In genomic region chr7:36638586-36639265, GRCh38 we compare ENCODE assay signal across 23 cellular contexts.
DNase-seq lines count a peak whose midpoint lies in the region; ATAC-seq and TF ChIP-seq lines count a peak whose summit lies in the region.
"Had no signal": no experiment of that assay in that cellular context is flagged by ENCODE, and none has a peak within 500 bp of the region (broad histone marks: within the 10 kb centered on the region; RNA-seq: fewer than 3 reads in every experiment).

No MANE protein-coding gene starts in this region.

- peak; percentile 26 for DNase-seq in activated T-cell treated with anti-CD3 and anti-CD28 coated beads, Interleukin-2, amount 50 U/mL, for 1 hour
- DNase-seq in activated T-cell treated with anti-CD3 and anti-CD28 coated beads, Interleukin-2, amount 50 U/mL, for 48 hours = no peak
- DNase-seq in H9 = no peak
- no peak for DNase-seq in activated naive CD4-positive, alpha-beta T cell treated with anti-CD3 and anti-CD28 coated beads, Interleukin-2, amount 50 U/mL, for 72 hours (ENCODE audit: low spot score in 2 of 2)
- DNase-seq in neural progenitor cell (ENCODE audit: low spot score) = no peak
- DNase-seq in nephron progenitor cell = no peak
- DNase-seq in NCI-H510A (lab: John Stamatoyannopoulos, UW) = no peak
- DNase-seq in 8988T = no peak
- DNase-seq: activated CD4-positive, alpha-beta T cell treated with anti-CD3 and anti-CD28 coated beads, Interleukin-2, amount 50 U/mL, for 48 hours; Calu3; cortex of kidney; GF-D8; hypothalamus; naive B cell; NCI-H1105 treated with DMSO at 0.1 percent for 48 hours; NCI-H2171 treated with DMSO at 0.1 percent for 48 hours; stimulated activated CD4-positive, alpha-beta T cell treated with anti-CD3 and anti-CD28 coated beads, Interleukin-2, amount 100 ng/mL, for 48 hours; uterus had no signal

- no peak overlapping the region for H3K23ac ChIP-seq in H9 (ENCODE audit: insufficient read length, low read depth, low read length)

- no peak for TF ChIP-seq CTCF in H9 (conservative IDR thresholded peaks at IDR 0.05)
- TF ChIP-seq CTCF in neural progenitor cell (IDR thresholded peaks at IDR 0.05) = no peak
- no peak for TF ChIP-seq CTCF in nephron progenitor cell (IDR thresholded peaks at IDR 0.05)

- no peaks in the 10 kb centered on the region for H3K9me3 Mint-ChIP-seq in H9
- no peaks in the 10 kb centered on the region for H3K9me3 Mint-ChIP-seq in activated naive CD4-positive, alpha-beta T cell treated with anti-CD3 and anti-CD28 coated beads, Interleukin-2, amount 50 U/mL, for 72 hours
- H3K9me3 Mint-ChIP-seq in neural progenitor cell = no peaks in the 10 kb centered on the region
- no peaks in the 10 kb centered on the region for H3K9me3 Mint-ChIP-seq in nephron progenitor cell
- H3K9me3 Mint-ChIP-seq: memory B cell, naive B cell had no signal

- H3K27me3 ChIP-seq in H9 (ENCODE audit: insufficient read depth, low read length) = no peaks in the 10 kb centered on the region
- H3K27me3 ChIP-seq in neural progenitor cell = no peaks in the 10 kb centered on the region
- H3K27me3 ChIP-seq: uterus had no signal

- H2BK120ac ChIP-seq in H9 (ENCODE audit: low read depth, low read length, poor library complexity, severe bottlenecking) = no peak overlapping the region

- H3K4ac ChIP-seq in H9 (ENCODE audit: low read depth, low read length) = no peak overlapping the region

- H3F3A ChIP-seq in neural progenitor cell (ENCODE audit: low read depth) = peaks cover 8% of the 10 kb centered on the region

- no peak overlapping the region for H3K18ac ChIP-seq in H9 (ENCODE audit: insufficient read length, low read depth, low read length)

- WGBS in H9 (ENCODE audit: extremely low coverage, insufficient read length, low lambda C conversion rate) = no CpG with 5 or more reads among the region's 3 CpGs

- H2BK5ac ChIP-seq in H9 (ENCODE audit: insufficient read length, low read length) = no peak overlapping the region

- H4K20me1 ChIP-seq in H9 (ENCODE audit: control insufficient read depth, insufficient read depth, insufficient read length) = no peaks in the 10 kb centered on the region
- no peaks in the 10 kb centered on the region for H4K20me1 ChIP-seq in neural progenitor cell (ENCODE audit: low read depth)

- H3K36me3 Mint-ChIP-seq in H9 (ENCODE audit: insufficient read depth in 1 of 3, low read depth in 3 of 3) (no peaks in the 10 kb centered on the region), neural progenitor cell (no peaks in the 10 kb centered on the region), nephron progenitor cell (ENCODE audit: low read depth) (no peaks in the 10 kb centered on the region)
- peaks cover 0 to 5% of the 10 kb centered on the region in 2 donors for H3K36me3 Mint-ChIP-seq in activated naive CD4-positive, alpha-beta T cell treated with anti-CD3 and anti-CD28 coated beads, Interleukin-2, amount 50 U/mL, for 72 hours
- H3K36me3 Mint-ChIP-seq: brain, memory B cell, naive B cell had no signal

- H4K8ac ChIP-seq in H9 (replicated peaks; ENCODE audit: insufficient read length, low read depth, low read length) = no peak overlapping the region

- H4K5ac ChIP-seq in H9 (ENCODE audit: insufficient read length, low read depth, low read length) = no peak overlapping the region

- no peaks in the 10 kb centered on the region for H3K23me2 ChIP-seq in H9 (ENCODE audit: insufficient read length, low read depth, low read length, poor library complexity, severe bottlenecking)

- H3T11ph ChIP-seq in H9 (ENCODE audit: low read length) = no peak overlapping the region

- H3K4me1 ChIP-seq in H9 (ENCODE audit: insufficient read depth, low read length) (peaks cover 6% of the 10 kb centered on the region; the same call in 1 of the 2 replicates), neural progenitor cell (peaks cover 45% of the 10 kb centered on the region)
- H3K4me1 ChIP-seq: uterus had no signal

- H3K9ac ChIP-seq in H9 (ENCODE audit: extremely low read depth, insufficient read length, low read length) (no peak overlapping the region), neural progenitor cell (no peak overlapping the region)

- no peak overlapping the region for H2BK12ac ChIP-seq in H9 (ENCODE audit: insufficient read length, low read depth, low read length)

- H3K14ac ChIP-seq in H9 (ENCODE audit: insufficient read depth, low read length) = no peak overlapping the region

- H4K91ac ChIP-seq in H9 (ENCODE audit: insufficient read length, low read depth, low read length) = no peak overlapping the region

- no peak overlapping the region for H2AK5ac ChIP-seq in H9 (ENCODE audit: insufficient read length, low read length)

- H3K27me3 Mint-ChIP-seq in H9 (ENCODE audit: low read depth) = no peaks in the 10 kb centered on the region; the same call in 1 of the 2 replicates
- peaks cover 13% of the 10 kb centered on the region for H3K27me3 Mint-ChIP-seq in neural progenitor cell (ENCODE audit: insufficient read depth, low read depth)
- peaks cover 6% of the 10 kb centered on the region for H3K27me3 Mint-ChIP-seq in nephron progenitor cell (ENCODE audit: low read depth, poor library complexity)
- H3K27me3 Mint-ChIP-seq: progenitor cell of endocrine pancreas had no signal

- H3K79me2 ChIP-seq in H9 (ENCODE audit: insufficient read depth, low read length) (no peaks in the 10 kb centered on the region), neural progenitor cell (ENCODE audit: low read depth) (no peaks in the 10 kb centered on the region)

- H3K27ac ChIP-seq in H9 (ENCODE audit: insufficient read length, low read depth, low read length) (no peak overlapping the region), neural progenitor cell (no peak overlapping the region)
- H3K27ac ChIP-seq: RWPE1, uterus had no signal

- H2AFZ ChIP-seq in H9 (ENCODE audit: low read length) = no peak overlapping the region
- H2AFZ ChIP-seq in neural progenitor cell (replicated peaks) = no peak overlapping the region

- no peak overlapping the region for H3K4me3 Mint-ChIP-seq in H9
- no peak overlapping the region for H3K4me3 Mint-ChIP-seq in neural progenitor cell
- no peak overlapping the region for H3K4me3 Mint-ChIP-seq in nephron progenitor cell
- H3K4me3 Mint-ChIP-seq: brain, memory B cell, naive B cell had no signal

- H3K79me1 ChIP-seq in H9 (ENCODE audit: insufficient read depth, low read depth, low read length, poor library complexity, severe bottlenecking) = no peaks in the 10 kb centered on the region

- H3K9me3 ChIP-seq in H9 (ENCODE audit: control insufficient read depth, low read depth, low read length) (no peaks in the 10 kb centered on the region), neural progenitor cell (ENCODE audit: low read depth) (no peaks in the 10 kb centered on the region)
- H3K9me3 ChIP-seq: uterus had no signal

- H3K4me2 ChIP-seq in H9 (ENCODE audit: insufficient read depth, insufficient read length, low read length) = no peak overlapping the region
- H3K4me2 ChIP-seq in neural progenitor cell = no peak overlapping the region

- H3K4me1 Mint-ChIP-seq in H9 (peaks cover 39 to 40% of the 10 kb centered on the region in 2 experiments), neural progenitor cell (peaks cover 37% of the 10 kb centered on the region), nephron progenitor cell (peaks cover 36% of the 10 kb centered on the region)

- no peak overlapping the region for H3K4me3 ChIP-seq in neural progenitor cell
- H3K4me3 ChIP-seq: GM12878, uterus had no signal

- H2BK20ac ChIP-seq in H9 (ENCODE audit: low read depth, low read length, poor library complexity, severe bottlenecking) = no peak overlapping the region

- H3K27ac Mint-ChIP-seq in H9 (peak overlapping the region in 2 of 3 experiments; percentile 31 to 66; a peak in 1 of 7 replicates), neural progenitor cell (peak overlapping the region; percentile 78), nephron progenitor cell (no peak overlapping the region)
- H3K27ac Mint-ChIP-seq in activated naive CD4-positive, alpha-beta T cell treated with anti-CD3 and anti-CD28 coated beads, Interleukin-2, amount 50 U/mL, for 72 hours = peak overlapping the region; percentile 61 to 85
- H3K27ac Mint-ChIP-seq: memory B cell, progenitor cell of endocrine pancreas had no signal

- ATAC-seq in activated naive CD4-positive, alpha-beta T cell treated with anti-CD3 and anti-CD28 coated beads, Interleukin-2, amount 50 U/mL, for 72 hours = no peak
- ATAC-seq: GM12878 had no signal

- no peaks in the 10 kb centered on the region for H3K36me3 ChIP-seq in neural progenitor cell
- H3K36me3 ChIP-seq: uterus had no signal

- H2BK15ac ChIP-seq in H9 (ENCODE audit: low read depth, low read length) = no peak overlapping the region

- H3K56ac ChIP-seq in H9 (ENCODE audit: insufficient read length, low read depth, low read length) = no peak overlapping the region
